ENCODE assay signal across 8 cellular contexts in the genomic region with DNA sequence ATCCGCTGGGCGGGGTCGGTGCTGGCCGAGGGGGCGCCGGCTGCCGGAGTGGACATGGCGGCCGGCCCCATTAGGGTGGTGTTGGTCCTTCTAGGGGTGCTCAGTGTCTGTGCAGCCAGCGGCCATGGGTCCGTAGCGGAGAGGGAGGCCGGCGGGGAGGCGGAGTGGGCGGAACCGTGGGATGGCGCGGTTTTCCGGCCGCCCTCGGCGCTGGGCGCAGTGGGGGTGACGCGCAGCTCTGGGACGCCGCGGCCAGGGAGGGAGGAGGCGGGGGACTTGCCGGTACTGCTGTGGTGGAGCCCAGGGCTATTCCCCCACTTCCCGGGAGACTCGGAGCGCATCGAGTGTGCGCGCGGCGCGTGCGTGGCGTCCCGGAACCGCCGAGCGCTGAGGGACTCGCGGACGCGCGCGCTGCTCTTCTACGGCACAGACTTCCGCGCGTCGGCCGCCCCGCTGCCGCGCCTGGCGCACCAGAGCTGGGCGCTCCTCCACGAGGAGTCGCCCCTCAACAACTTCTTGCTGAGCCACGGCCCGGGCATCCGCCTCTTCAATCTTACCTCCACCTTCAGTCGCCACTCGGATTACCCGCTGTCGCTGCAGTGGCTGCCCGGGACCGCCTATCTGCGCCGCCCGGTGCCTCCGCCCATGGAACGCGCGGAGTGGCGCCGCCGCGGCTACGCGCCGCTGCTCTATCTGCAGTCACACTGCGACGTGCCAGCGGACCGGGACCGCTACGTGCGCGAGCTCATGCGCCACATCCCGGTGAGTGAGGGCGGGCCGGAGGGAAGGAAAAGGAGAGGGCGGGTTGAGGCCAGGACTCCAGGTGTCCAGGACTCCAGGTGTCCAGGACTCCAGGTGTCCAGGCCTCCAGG.
DNase-seq lines count a peak whose midpoint lies in the region; ATAC-seq, FAIRE-seq and TF ChIP-seq lines count a peak whose summit lies in the region.

No MANE protein-coding gene starts in this region.

- no peaks in the 10 kb centered on the region for H3K9me3 Mint-ChIP-seq in nephron
- no peaks in the 10 kb centered on the region for H3K9me3 Mint-ChIP-seq in stimulated activated naive CD8-positive, alpha-beta T cell treated with anti-CD3 and anti-CD28 coated beads, Interleukin-15, Interleukin-2, amounts not matched to agents 100 ng/mL and 50 ng/mL, for 24 hours

- ATAC-seq in GM19372 (IDR thresholded peaks at IDR 0.05; ENCODE audit: low read depth, unreplicated experiment) (peak; percentile 58), HG03469 (IDR thresholded peaks at IDR 0.05; ENCODE audit: unreplicated experiment) (peak; percentile 29)

- no peak for TF ChIP-seq CTCF in fibroblast of pulmonary artery (IDR thresholded peaks at IDR 0.05; ENCODE audit: low read length, missing control alignments)
- TF ChIP-seq CTCF in nephron (IDR thresholded peaks at IDR 0.05; ENCODE audit: unreplicated experiment in 3 of 3), result no peak

- peak overlapping the region; percentile 94 to 98 (median 97) for H3K4me3 Mint-ChIP-seq in nephron
- H3K4me3 Mint-ChIP-seq in stimulated activated naive CD8-positive, alpha-beta T cell treated with anti-CD3 and anti-CD28 coated beads, Interleukin-15, Interleukin-2, amounts not matched to agents 100 ng/mL and 50 ng/mL, for 24 hours, result peak overlapping the region; percentile 98

- H3K4me3 ChIP-seq in fibroblast of pulmonary artery (replicated peaks; ENCODE audit: low read depth, low read length), result peak overlapping the region; percentile 76

- H3K27ac Mint-ChIP-seq in nephron, result peak overlapping the region; percentile 84 to 96 (median 95)
- peak overlapping the region; percentile 96 for H3K27ac Mint-ChIP-seq in stimulated activated naive CD8-positive, alpha-beta T cell treated with anti-CD3 and anti-CD28 coated beads, Interleukin-15, Interleukin-2, amounts not matched to agents 100 ng/mL and 50 ng/mL, for 24 hours

- no peak for FAIRE-seq in RCC 7860 (lab: Jason Lieb, UNC)

- DNase-seq in COR-L47 (lab: John Stamatoyannopoulos, UW) (peak; percentile 33), RCC 7860 (ENCODE audit: low spot score) (peak; percentile 81), fibroblast of pulmonary artery (ENCODE audit: low read depth) (peak; percentile 80)
- peak; percentile 71 for DNase-seq in activated T-helper 9 cell treated with anti-CD3 and anti-CD28 coated beads, Interleukin-2, amount 50 U/mL, for 16 hours (ENCODE audit: low read depth)

- no peaks in the 10 kb centered on the region for H3K27me3 Mint-ChIP-seq in nephron (ENCODE audit: low read depth)
- H3K27me3 Mint-ChIP-seq in stimulated activated naive CD8-positive, alpha-beta T cell treated with anti-CD3 and anti-CD28 coated beads, Interleukin-15, Interleukin-2, amounts not matched to agents 100 ng/mL and 50 ng/mL, for 24 hours, result no peaks in the 10 kb centered on the region

- peaks cover 65% of the 10 kb centered on the region for H3K36me3 Mint-ChIP-seq in nephron (ENCODE audit: low read depth)
- H3K36me3 Mint-ChIP-seq in stimulated activated naive CD8-positive, alpha-beta T cell treated with anti-CD3 and anti-CD28 coated beads, Interleukin-15, Interleukin-2, amounts not matched to agents 100 ng/mL and 50 ng/mL, for 24 hours (ENCODE audit: low read depth), result peaks cover 79% of the 10 kb centered on the region

- H3K4me1 Mint-ChIP-seq in nephron, result peaks cover 39% of the 10 kb centered on the region
- peaks cover 50% of the 10 kb centered on the region for H3K4me1 Mint-ChIP-seq in stimulated activated naive CD8-positive, alpha-beta T cell treated with anti-CD3 and anti-CD28 coated beads, Interleukin-15, Interleukin-2, amounts not matched to agents 100 ng/mL and 50 ng/mL, for 24 hours (ENCODE audit: low read depth)

Comparison
In these comparisons a context has a peak if more than half of its experiments do, and no peak if none do; other contexts are left out.
1. Peak in every context shown above with its lines: DNase-seq, ATAC-seq and H3K4me3 ChIP-seq.